ENCODE assay signal across 8 cellular contexts in genomic region chr9:121122450-121123032, GRCh38. TPM values are rescaled to one million over a fixed set of nuclear protein-coding genes. Genes with fewer than 3 reads are reported as not detected.
A peak's percentile ranks its signal among the peaks of the same experiment; 100 is the strongest.
DNase-seq lines count a peak whose midpoint lies in the region; ATAC-seq and TF ChIP-seq lines count a peak whose summit lies in the region.

No MANE protein-coding gene starts in this region.

- TF ChIP-seq CTCF in left lung (IDR thresholded peaks at IDR 0.05) (no peak), tibial artery (IDR thresholded peaks at IDR 0.05) (no peak)

- H3K4me3 Mint-ChIP-seq in activated naive CD4-positive, alpha-beta T cell treated with anti-CD3 and anti-CD28 coated beads, Interleukin-2, amount 10 ng/mL, durations not matched to agents 7 days and 5 days: peak overlapping the region; percentile 86

- CTCF ChIA-PET in activated naive CD4-positive, alpha-beta T cell treated with anti-CD3 and anti-CD28 coated beads, Interleukin-2, amount 10 ng/mL, durations not matched to agents 7 days and 5 days (lab: Charles Lee): interaction anchor here (0.8 to 2.2 kb wide), 5 partner anchors 10 to 141 kb away, joined by 3 to 12 read pairs (median 4); no protein-coding TSS in a partner anchor

- H3K27ac ChIP-seq in left lung (peak overlapping the region; percentile 77 to 83), tibial artery (no peak overlapping the region)

- no peaks in the 10 kb centered on the region for H3K9me3 Mint-ChIP-seq in activated naive CD4-positive, alpha-beta T cell treated with anti-CD3 and anti-CD28 coated beads, Interleukin-2, amount 10 ng/mL, durations not matched to agents 7 days and 5 days

- peaks cover 53% of the 10 kb centered on the region for H3K36me3 Mint-ChIP-seq in activated naive CD4-positive, alpha-beta T cell treated with anti-CD3 and anti-CD28 coated beads, Interleukin-2, amount 10 ng/mL, durations not matched to agents 7 days and 5 days

- ATAC-seq in left lung (peak; percentile 5), GM18909 (IDR thresholded peaks at IDR 0.05; ENCODE audit: poor library complexity, unreplicated experiment) (no peak), GM21786 (IDR thresholded peaks at IDR 0.05; ENCODE audit: unreplicated experiment) (no peak)

- H3K36me3 ChIP-seq in left lung (peaks cover 0 to 18% of the 10 kb centered on the region in 2 donors), tibial artery (peaks cover 0 to 12% (median 7%) of the 10 kb centered on the region in 3 donors)

- peak overlapping the region; percentile 25 to 36 for H3K4me3 ChIP-seq in left lung
- peak overlapping the region; percentile 42 to 46 for H3K4me3 ChIP-seq in tibial artery

- H3K4me1 Mint-ChIP-seq in activated naive CD4-positive, alpha-beta T cell treated with anti-CD3 and anti-CD28 coated beads, Interleukin-2, amount 10 ng/mL, durations not matched to agents 7 days and 5 days: peaks cover 56% of the 10 kb centered on the region

- intact Hi-C loops in left lung (cut with DNase I): no loop called here
- intact Hi-C loops in tibial artery (cut with DNase I; ENCODE audit: low total_unique reads): no loop called here

- H3K27ac Mint-ChIP-seq in activated naive CD4-positive, alpha-beta T cell treated with anti-CD3 and anti-CD28 coated beads, Interleukin-2, amount 10 ng/mL, durations not matched to agents 7 days and 5 days: peak overlapping the region; percentile 95

- no peak for DNase-seq in activated naive CD4-positive, alpha-beta T cell treated with anti-CD3 and anti-CD28 coated beads, Interleukin-2, amount 10 ng/mL, durations not matched to agents 7 days and 5 days
- DNase-seq in activated naive CD4-positive, alpha-beta T cell (lab: John Stamatoyannopoulos, UW): no peak
- peak; percentile 29 to 34 for DNase-seq in activated T-cell treated with anti-CD3 and anti-CD28 coated beads, Interleukin-2, amount 50 U/mL, for 48 hours
- DNase-seq in left lung (no peak), tibial artery (no peak), NCI-H1694 (lab: John Stamatoyannopoulos, UW) (no peak)

- peaks cover 0 to 25% of the 10 kb centered on the region in 2 donors for H3K4me1 ChIP-seq in left lung
- peaks cover 0 to 11% (median 0%) of the 10 kb centered on the region in 4 donors for H3K4me1 ChIP-seq in tibial artery

- no peaks in the 10 kb centered on the region for H3K9me3 ChIP-seq in left lung
- no peaks in the 10 kb centered on the region for H3K9me3 ChIP-seq in tibial artery

- no peaks in the 10 kb centered on the region for H3K27me3 ChIP-seq in left lung
- no peaks in the 10 kb centered on the region for H3K27me3 ChIP-seq in tibial artery

- H3K27me3 Mint-ChIP-seq in activated naive CD4-positive, alpha-beta T cell treated with anti-CD3 and anti-CD28 coated beads, Interleukin-2, amount 10 ng/mL, durations not matched to agents 7 days and 5 days: no peaks in the 10 kb centered on the region

RNA-seq across cellular contexts. Expression of gene CNTRL, which starts 47.8 kb away (rescaled TPM):
- total RNA-seq in left lung: 10 to 100 TPM; 13.6 to 18.5 TPM

Comparison
In these comparisons a context has a peak if more than half of its experiments do, and no peak if none do; other contexts are left out.
1. DNase-seq: peak in activated T-cell treated with anti-CD3 and anti-CD28 coated beads, Interleukin-2, amount 50 U/mL, for 48 hours (2 of 2); none in activated naive CD4-positive, alpha-beta T cell treated with anti-CD3 and anti-CD28 coated beads, Interleukin-2, amount 10 ng/mL, durations not matched to agents 7 days and 5 days (single experiment), activated naive CD4-positive, alpha-beta T cell (0 of 4), left lung (0 of 2), tibial artery (0 of 2) and NCI-H1694 (single experiment).
2. H3K27ac ChIP-seq: peak in left lung (2 of 2); none in tibial artery (0 of 2).